ENCODE assay signal across 1 cellular context in the genomic region with DNA sequence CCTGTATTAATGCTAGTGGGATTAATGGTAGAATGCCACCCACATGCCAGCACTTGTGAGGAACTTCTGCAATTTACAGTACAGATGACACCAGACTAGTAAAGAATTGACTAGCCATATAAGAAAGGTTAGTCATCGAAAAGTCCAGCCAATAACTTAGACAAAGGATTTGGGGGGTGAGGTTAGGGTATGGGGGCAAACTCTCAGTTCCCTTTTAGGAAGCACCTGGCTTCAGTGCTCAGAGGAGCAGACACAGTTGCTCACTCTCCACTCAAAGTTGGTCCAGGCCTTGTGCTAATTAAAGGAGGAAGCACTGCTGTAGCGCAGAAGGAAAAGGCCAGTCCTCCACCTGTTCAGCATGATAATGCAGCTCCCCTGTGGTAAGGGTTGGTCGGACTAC.
TF ChIP-seq lines count a peak whose summit lies in the region.

No MANE protein-coding gene starts in this region.

TF ChIP-seq in GM12878, 131 proteins besides CTCF, POLR2A, EP300 and RAD21 (continued from another document and continues in another):
- TF ChIP-seq, protein P1, sequence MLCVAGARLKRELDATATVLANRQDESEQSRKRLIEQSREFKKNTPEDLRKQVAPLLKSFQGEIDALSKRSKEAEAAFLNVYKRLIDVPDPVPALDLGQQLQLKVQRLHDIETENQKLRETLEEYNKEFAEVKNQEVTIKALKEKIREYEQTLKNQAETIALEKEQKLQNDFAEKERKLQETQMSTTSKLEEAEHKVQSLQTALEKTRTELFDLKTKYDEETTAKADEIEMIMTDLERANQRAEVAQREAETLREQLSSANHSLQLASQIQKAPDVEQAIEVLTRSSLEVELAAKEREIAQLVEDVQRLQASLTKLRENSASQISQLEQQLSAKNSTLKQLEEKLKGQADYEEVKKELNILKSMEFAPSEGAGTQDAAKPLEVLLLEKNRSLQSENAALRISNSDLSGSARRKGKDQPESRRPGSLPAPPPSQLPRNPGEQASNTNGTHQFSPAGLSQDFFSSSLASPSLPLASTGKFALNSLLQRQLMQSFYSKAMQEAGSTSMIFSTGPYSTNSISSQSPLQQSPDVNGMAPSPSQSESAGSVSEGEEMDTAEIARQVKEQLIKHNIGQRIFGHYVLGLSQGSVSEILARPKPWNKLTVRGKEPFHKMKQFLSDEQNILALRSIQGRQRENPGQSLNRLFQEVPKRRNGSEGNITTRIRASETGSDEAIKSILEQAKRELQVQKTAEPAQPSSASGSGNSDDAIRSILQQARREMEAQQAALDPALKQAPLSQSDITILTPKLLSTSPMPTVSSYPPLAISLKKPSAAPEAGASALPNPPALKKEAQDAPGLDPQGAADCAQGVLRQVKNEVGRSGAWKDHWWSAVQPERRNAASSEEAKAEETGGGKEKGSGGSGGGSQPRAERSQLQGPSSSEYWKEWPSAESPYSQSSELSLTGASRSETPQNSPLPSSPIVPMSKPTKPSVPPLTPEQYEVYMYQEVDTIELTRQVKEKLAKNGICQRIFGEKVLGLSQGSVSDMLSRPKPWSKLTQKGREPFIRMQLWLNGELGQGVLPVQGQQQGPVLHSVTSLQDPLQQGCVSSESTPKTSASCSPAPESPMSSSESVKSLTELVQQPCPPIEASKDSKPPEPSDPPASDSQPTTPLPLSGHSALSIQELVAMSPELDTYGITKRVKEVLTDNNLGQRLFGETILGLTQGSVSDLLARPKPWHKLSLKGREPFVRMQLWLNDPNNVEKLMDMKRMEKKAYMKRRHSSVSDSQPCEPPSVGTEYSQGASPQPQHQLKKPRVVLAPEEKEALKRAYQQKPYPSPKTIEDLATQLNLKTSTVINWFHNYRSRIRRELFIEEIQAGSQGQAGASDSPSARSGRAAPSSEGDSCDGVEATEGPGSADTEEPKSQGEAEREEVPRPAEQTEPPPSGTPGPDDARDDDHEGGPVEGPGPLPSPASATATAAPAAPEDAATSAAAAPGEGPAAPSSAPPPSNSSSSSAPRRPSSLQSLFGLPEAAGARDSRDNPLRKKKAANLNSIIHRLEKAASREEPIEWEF (IDR thresholded peaks at IDR 0.05; ENCODE audit: insufficient replicate concordance, low read depth, low read length), result peak; percentile 67
- peak; percentile 90 for TF ChIP-seq BACH1 (IDR thresholded peaks at IDR 0.05; ENCODE audit: borderline replicate concordance)
- TF ChIP-seq JUND (IDR thresholded peaks at IDR 0.05; ENCODE audit: low read depth, low read length), result no peak
- TF ChIP-seq EGR1 (IDR thresholded peaks at IDR 0.05; ENCODE audit: borderline replicate concordance in 1 of 2, low read depth in 2 of 2, low read length in 2 of 2), result no peak
- TF ChIP-seq, protein P2, sequence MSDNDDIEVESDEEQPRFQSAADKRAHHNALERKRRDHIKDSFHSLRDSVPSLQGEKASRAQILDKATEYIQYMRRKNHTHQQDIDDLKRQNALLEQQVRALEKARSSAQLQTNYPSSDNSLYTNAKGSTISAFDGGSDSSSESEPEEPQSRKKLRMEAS (IDR thresholded peaks at IDR 0.05; ENCODE audit: low read depth, low read length), result no peak
- TF ChIP-seq, protein P3, sequence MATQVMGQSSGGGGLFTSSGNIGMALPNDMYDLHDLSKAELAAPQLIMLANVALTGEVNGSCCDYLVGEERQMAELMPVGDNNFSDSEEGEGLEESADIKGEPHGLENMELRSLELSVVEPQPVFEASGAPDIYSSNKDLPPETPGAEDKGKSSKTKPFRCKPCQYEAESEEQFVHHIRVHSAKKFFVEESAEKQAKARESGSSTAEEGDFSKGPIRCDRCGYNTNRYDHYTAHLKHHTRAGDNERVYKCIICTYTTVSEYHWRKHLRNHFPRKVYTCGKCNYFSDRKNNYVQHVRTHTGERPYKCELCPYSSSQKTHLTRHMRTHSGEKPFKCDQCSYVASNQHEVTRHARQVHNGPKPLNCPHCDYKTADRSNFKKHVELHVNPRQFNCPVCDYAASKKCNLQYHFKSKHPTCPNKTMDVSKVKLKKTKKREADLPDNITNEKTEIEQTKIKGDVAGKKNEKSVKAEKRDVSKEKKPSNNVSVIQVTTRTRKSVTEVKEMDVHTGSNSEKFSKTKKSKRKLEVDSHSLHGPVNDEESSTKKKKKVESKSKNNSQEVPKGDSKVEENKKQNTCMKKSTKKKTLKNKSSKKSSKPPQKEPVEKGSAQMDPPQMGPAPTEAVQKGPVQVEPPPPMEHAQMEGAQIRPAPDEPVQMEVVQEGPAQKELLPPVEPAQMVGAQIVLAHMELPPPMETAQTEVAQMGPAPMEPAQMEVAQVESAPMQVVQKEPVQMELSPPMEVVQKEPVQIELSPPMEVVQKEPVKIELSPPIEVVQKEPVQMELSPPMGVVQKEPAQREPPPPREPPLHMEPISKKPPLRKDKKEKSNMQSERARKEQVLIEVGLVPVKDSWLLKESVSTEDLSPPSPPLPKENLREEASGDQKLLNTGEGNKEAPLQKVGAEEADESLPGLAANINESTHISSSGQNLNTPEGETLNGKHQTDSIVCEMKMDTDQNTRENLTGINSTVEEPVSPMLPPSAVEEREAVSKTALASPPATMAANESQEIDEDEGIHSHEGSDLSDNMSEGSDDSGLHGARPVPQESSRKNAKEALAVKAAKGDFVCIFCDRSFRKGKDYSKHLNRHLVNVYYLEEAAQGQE (IDR thresholded peaks at IDR 0.05; ENCODE audit: low read depth, low read length), result no peak
- TF ChIP-seq, protein P4, sequence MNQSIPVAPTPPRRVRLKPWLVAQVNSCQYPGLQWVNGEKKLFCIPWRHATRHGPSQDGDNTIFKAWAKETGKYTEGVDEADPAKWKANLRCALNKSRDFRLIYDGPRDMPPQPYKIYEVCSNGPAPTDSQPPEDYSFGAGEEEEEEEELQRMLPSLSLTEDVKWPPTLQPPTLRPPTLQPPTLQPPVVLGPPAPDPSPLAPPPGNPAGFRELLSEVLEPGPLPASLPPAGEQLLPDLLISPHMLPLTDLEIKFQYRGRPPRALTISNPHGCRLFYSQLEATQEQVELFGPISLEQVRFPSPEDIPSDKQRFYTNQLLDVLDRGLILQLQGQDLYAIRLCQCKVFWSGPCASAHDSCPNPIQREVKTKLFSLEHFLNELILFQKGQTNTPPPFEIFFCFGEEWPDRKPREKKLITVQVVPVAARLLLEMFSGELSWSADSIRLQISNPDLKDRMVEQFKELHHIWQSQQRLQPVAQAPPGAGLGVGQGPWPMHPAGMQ (IDR thresholded peaks at IDR 0.05; ENCODE audit: borderline replicate concordance), result no peak
- no peak for TF ChIP-seq SREBF1 (IDR thresholded peaks at IDR 0.05; ENCODE audit: low read length)
- TF ChIP-seq MYC (IDR thresholded peaks at IDR 0.05; ENCODE audit: insufficient read depth, insufficient read length, insufficient replicate concordance, low read length, severe bottlenecking), result no peak
- TF ChIP-seq HCFC1 (IDR thresholded peaks at IDR 0.05; ENCODE audit: low read length), result no peak
- TF ChIP-seq RCOR1 (conservative IDR thresholded peaks at IDR 0.05; ENCODE audit: low read depth, low read length), result no peak
- peak; percentile 90; the same call in 1 of the 2 replicates for TF ChIP-seq FOXM1 (IDR thresholded peaks at IDR 0.05; ENCODE audit: low read depth, low read length)
- no peak for TF ChIP-seq ESRRA (IDR thresholded peaks at IDR 0.05; ENCODE audit: low read length)
- TF ChIP-seq, protein P5, sequence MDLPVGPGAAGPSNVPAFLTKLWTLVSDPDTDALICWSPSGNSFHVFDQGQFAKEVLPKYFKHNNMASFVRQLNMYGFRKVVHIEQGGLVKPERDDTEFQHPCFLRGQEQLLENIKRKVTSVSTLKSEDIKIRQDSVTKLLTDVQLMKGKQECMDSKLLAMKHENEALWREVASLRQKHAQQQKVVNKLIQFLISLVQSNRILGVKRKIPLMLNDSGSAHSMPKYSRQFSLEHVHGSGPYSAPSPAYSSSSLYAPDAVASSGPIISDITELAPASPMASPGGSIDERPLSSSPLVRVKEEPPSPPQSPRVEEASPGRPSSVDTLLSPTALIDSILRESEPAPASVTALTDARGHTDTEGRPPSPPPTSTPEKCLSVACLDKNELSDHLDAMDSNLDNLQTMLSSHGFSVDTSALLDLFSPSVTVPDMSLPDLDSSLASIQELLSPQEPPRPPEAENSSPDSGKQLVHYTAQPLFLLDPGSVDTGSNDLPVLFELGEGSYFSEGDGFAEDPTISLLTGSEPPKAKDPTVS (IDR thresholded peaks at IDR 0.05; ENCODE audit: low read depth, low read length), result no peak
- TF ChIP-seq SMARCA5 (IDR thresholded peaks at IDR 0.05), result no peak
- peak; percentile 90 for TF ChIP-seq ZBED1 (IDR thresholded peaks at IDR 0.05; ENCODE audit: borderline replicate concordance)
- TF ChIP-seq, protein P6, sequence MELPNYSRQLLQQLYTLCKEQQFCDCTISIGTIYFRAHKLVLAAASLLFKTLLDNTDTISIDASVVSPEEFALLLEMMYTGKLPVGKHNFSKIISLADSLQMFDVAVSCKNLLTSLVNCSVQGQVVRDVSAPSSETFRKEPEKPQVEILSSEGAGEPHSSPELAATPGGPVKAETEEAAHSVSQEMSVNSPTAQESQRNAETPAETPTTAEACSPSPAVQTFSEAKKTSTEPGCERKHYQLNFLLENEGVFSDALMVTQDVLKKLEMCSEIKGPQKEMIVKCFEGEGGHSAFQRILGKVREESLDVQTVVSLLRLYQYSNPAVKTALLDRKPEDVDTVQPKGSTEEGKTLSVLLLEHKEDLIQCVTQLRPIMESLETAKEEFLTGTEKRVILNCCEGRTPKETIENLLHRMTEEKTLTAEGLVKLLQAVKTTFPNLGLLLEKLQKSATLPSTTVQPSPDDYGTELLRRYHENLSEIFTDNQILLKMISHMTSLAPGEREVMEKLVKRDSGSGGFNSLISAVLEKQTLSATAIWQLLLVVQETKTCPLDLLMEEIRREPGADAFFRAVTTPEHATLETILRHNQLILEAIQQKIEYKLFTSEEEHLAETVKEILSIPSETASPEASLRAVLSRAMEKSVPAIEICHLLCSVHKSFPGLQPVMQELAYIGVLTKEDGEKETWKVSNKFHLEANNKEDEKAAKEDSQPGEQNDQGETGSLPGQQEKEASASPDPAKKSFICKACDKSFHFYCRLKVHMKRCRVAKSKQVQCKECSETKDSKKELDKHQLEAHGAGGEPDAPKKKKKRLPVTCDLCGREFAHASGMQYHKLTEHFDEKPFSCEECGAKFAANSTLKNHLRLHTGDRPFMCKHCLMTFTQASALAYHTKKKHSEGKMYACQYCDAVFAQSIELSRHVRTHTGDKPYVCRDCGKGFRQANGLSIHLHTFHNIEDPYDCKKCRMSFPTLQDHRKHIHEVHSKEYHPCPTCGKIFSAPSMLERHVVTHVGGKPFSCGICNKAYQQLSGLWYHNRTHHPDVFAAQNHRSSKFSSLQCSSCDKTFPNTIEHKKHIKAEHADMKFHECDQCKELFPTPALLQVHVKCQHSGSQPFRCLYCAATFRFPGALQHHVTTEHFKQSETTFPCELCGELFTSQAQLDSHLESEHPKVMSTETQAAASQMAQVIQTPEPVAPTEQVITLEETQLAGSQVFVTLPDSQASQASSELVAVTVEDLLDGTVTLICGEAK (IDR thresholded peaks at IDR 0.05; ENCODE audit: borderline replicate concordance), result no peak
- TF ChIP-seq, protein P7, sequence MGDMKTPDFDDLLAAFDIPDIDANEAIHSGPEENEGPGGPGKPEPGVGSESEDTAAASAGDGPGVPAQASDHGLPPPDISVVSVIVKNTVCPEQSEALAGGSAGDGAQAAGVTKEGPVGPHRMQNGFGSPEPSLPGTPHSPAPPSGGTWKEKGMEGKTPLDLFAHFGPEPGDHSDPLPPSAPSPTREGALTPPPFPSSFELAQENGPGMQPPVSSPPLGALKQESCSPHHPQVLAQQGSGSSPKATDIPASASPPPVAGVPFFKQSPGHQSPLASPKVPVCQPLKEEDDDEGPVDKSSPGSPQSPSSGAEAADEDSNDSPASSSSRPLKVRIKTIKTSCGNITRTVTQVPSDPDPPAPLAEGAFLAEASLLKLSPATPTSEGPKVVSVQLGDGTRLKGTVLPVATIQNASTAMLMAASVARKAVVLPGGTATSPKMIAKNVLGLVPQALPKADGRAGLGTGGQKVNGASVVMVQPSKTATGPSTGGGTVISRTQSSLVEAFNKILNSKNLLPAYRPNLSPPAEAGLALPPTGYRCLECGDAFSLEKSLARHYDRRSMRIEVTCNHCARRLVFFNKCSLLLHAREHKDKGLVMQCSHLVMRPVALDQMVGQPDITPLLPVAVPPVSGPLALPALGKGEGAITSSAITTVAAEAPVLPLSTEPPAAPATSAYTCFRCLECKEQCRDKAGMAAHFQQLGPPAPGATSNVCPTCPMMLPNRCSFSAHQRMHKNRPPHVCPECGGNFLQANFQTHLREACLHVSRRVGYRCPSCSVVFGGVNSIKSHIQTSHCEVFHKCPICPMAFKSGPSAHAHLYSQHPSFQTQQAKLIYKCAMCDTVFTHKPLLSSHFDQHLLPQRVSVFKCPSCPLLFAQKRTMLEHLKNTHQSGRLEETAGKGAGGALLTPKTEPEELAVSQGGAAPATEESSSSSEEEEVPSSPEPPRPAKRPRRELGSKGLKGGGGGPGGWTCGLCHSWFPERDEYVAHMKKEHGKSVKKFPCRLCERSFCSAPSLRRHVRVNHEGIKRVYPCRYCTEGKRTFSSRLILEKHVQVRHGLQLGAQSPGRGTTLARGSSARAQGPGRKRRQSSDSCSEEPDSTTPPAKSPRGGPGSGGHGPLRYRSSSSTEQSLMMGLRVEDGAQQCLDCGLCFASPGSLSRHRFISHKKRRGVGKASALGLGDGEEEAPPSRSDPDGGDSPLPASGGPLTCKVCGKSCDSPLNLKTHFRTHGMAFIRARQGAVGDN (IDR thresholded peaks at IDR 0.05), result peak; percentile 67
- TF ChIP-seq SPI1 (IDR thresholded peaks at IDR 0.05; ENCODE audit: borderline replicate concordance, insufficient read depth, low read depth, low read length), result peak; percentile 98
- TF ChIP-seq RAD51 (IDR thresholded peaks at IDR 0.05), result no peak
- TF ChIP-seq HDGF (IDR thresholded peaks at IDR 0.05), result no peak
- TF ChIP-seq SUPT20H (IDR thresholded peaks at IDR 0.05; ENCODE audit: borderline replicate concordance, control insufficient read depth, low read depth, low read length), result no peak
- no peak for TF ChIP-seq ZSCAN29 (IDR thresholded peaks at IDR 0.05)
- TF ChIP-seq CHD1 (IDR thresholded peaks at IDR 0.05; ENCODE audit: low read depth, low read length), result no peak
- TF ChIP-seq TARDBP (IDR thresholded peaks at IDR 0.05; ENCODE audit: borderline replicate concordance), result no peak
- TF ChIP-seq DPF2 (IDR thresholded peaks at IDR 0.05), result peak; percentile 98
- TF ChIP-seq MYB (IDR thresholded peaks at IDR 0.05; ENCODE audit: borderline replicate concordance, low read depth, low read length), result no peak
- TF ChIP-seq, protein P8, sequence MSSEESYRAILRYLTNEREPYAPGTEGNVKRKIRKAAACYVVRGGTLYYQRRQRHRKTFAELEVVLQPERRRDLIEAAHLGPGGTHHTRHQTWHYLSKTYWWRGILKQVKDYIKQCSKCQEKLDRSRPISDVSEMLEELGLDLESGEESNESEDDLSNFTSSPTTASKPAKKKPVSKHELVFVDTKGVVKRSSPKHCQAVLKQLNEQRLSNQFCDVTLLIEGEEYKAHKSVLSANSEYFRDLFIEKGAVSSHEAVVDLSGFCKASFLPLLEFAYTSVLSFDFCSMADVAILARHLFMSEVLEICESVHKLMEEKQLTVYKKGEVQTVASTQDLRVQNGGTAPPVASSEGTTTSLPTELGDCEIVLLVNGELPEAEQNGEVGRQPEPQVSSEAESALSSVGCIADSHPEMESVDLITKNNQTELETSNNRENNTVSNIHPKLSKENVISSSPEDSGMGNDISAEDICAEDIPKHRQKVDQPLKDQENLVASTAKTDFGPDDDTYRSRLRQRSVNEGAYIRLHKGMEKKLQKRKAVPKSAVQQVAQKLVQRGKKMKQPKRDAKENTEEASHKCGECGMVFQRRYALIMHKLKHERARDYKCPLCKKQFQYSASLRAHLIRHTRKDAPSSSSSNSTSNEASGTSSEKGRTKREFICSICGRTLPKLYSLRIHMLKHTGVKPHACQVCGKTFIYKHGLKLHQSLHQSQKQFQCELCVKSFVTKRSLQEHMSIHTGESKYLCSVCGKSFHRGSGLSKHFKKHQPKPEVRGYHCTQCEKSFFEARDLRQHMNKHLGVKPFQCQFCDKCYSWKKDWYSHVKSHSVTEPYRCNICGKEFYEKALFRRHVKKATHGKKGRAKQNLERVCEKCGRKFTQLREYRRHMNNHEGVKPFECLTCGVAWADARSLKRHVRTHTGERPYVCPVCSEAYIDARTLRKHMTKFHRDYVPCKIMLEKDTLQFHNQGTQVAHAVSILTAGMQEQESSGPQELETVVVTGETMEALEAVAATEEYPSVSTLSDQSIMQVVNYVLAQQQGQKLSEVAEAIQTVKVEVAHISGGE (CRISPR knock-in tag; IDR thresholded peaks at IDR 0.05), result no peak
- no peak for TF ChIP-seq SMAD1 (IDR thresholded peaks at IDR 0.05; ENCODE audit: low read depth, partially characterized antibody)
